ENCODE assay signal across 8 cellular contexts in genomic region chr2:227325824-227326195, GRCh38. TPM values are rescaled to one million over a fixed set of nuclear protein-coding genes. Genes with fewer than 3 reads are reported as not detected.
A peak's percentile ranks its signal among the peaks of the same experiment; 100 is the strongest.
DNase-seq lines count a peak whose midpoint lies in the region; ATAC-seq and TF ChIP-seq lines count a peak whose summit lies in the region.

No MANE protein-coding gene starts in this region.

- H3K27ac Mint-ChIP-seq in natural killer cell: peak overlapping the region; percentile 82 to 85

- intact Hi-C loops in natural killer cell (cut with micrococcal nuclease): loop anchor here (1.0 to 10.0 kb wide), 3 partner anchors 149 to 535 kb away; partner anchors contain the start of gene AGFG1

- H3K27ac ChIP-seq in VCaP: peak overlapping the region; percentile 95

- H3K4me3 Mint-ChIP-seq in natural killer cell: peak overlapping the region; percentile 91

- no peaks in the 10 kb centered on the region for H3K9me3 Mint-ChIP-seq in natural killer cell

- DNase-seq in AG20443 (ENCODE audit: low spot score) (peak; percentile 68), GM13976 (ENCODE audit: low spot score) (peak; percentile 25), fibroblast of pulmonary artery (ENCODE audit: low read depth) (peak; percentile 57), natural killer cell (no peak), T1000 (lab: John Stamatoyannopoulos, UW) (no peak), middle frontal gyrus (ENCODE audit: extremely low spot score, low spot score) (no peak)

- TF ChIP-seq CTCF in GM13976 (IDR thresholded peaks at IDR 0.05; ENCODE audit: borderline replicate concordance, control extremely low read depth, extremely low read depth, insufficient read depth, missing control alignments) (no peak), VCaP (conservative IDR thresholded peaks at IDR 0.05) (no peak; the same call in 1 of the 2 replicates), fibroblast of pulmonary artery (IDR thresholded peaks at IDR 0.05; ENCODE audit: low read length, missing control alignments) (no peak), natural killer cell (IDR thresholded peaks at IDR 0.05) (peak; percentile 4)

- in situ Hi-C loops in GM13976 (cut with MboI; ENCODE audit: low sequenced_read_pairs, unreplicated experiment): no loop called here

- peak overlapping the region; percentile 98 for H3K4me3 ChIP-seq in fibroblast of pulmonary artery (replicated peaks; ENCODE audit: low read depth, low read length)

- ATAC-seq in HG03460 (IDR thresholded peaks at IDR 0.05; ENCODE audit: unreplicated experiment) (peak; percentile 8), natural killer cell (no peak)

- no peaks in the 10 kb centered on the region for H3K36me3 Mint-ChIP-seq in natural killer cell

- H3K27me3 Mint-ChIP-seq in natural killer cell (ENCODE audit: low read depth in 2 of 2): no peaks in the 10 kb centered on the region

- H3K4me1 Mint-ChIP-seq in natural killer cell: peaks cover 46 to 51% of the 10 kb centered on the region in 2 donors

RNA-seq across cellular contexts. Expression of gene MFF, which starts 0.8 kb away (rescaled TPM):
- 10 to 100 TPM; 57.7 to 60.8 (median 59.8) TPM for total RNA-seq in natural killer cell

RNA-seq across cellular contexts. Expression of gene TM4SF20, which starts 53.3 kb away (rescaled TPM):
- not detected for total RNA-seq in natural killer cell

Comparison
In these comparisons a context has a peak if more than half of its experiments do, and no peak if none do; other contexts are left out.
1. DNase-seq: peak in AG20443 (single experiment), GM13976 (single experiment) and fibroblast of pulmonary artery (single experiment); none in natural killer cell (single experiment), T1000 (single experiment) and middle frontal gyrus (single experiment).